ENCODE assay signal across 27 cellular contexts in the genomic region with DNA sequence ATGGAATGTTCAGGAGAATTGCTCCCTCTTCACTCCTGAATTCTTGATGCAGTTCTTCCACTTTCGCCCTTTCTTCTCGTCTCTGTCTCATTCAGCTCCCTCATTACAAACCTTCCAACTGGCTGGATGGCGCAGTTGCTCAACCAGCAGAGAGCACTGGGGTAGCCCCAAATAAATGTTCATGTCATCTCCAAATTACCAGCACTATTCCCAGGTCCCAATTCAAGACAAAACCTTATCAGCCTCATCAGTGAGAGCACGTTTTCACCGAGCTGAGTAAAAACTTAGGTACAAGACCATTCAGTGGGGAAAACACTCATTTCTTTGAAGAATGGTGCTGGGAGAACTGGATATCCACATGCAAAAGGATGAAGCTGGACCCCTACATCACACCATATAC.
"Had no signal": no experiment of that assay in that cellular context is flagged by ENCODE, and none has a peak within 500 bp of the region (broad histone marks: within the 10 kb centered on the region; RNA-seq: fewer than 3 reads in every experiment).

No MANE protein-coding gene starts in this region.

- ATAC-seq: stimulated activated effector memory CD8-positive, alpha-beta T cell treated with anti-CD3 and anti-CD28 coated beads, Interleukin-12 subunit alpha, Interleukin-12 subunit beta, amount 100 ng/mL, for 72 hours; stimulated activated memory B cell treated with anti-CD40 and anti-IgM and Interleukin-4, amounts not matched to agents 10 μg/mL and 1 μg/mL and 100 μg/mL, for 72 hours; stimulated activated naive B cell treated with anti-CD40 and anti-IgM and Interleukin-4, amounts not matched to agents 10 μg/mL and 1 μg/mL and 100 μg/mL, for 72 hours; stimulated activated naive CD8-positive, alpha-beta T cell treated with anti-CD3 and anti-CD28 coated beads, Interleukin-15, amount 100 ng/mL, for 72 hours; stimulated activated naive CD8-positive, alpha-beta T cell treated with anti-CD3 and anti-CD28 coated beads, Interleukin-15, Interleukin-2, amounts not matched to agents 100 U/mL and 50 U/mL, for 24 hours; upper lobe of right lung had no signal

- H3K4me3 ChIP-seq: stomach, suprapubic skin, testis, thoracic aorta, thyroid gland, tibial artery, tibial nerve, transverse colon, upper lobe of left lung, upper lobe of right lung, uterus, vagina had no signal

- DNase-seq: stimulated activated CD4-positive, alpha-beta T cell treated with anti-CD3 and anti-CD28 coated beads, Interleukin-2, amount 100 ng/mL, for 48 hours; stimulated activated CD4-positive, alpha-beta T cell treated with anti-CD3 and anti-CD28 coated beads, Interleukin-4, amount 100 ng/mL, for 1 hour; stimulated activated CD4-positive, alpha-beta T cell treated with anti-CD3 and anti-CD28 coated beads, Interleukin-4, amount 100 ng/mL, for 24 hours; stimulated activated CD4-positive, alpha-beta T cell treated with anti-CD3 and anti-CD28 coated beads, Interleukin-4, amount 100 ng/mL, for 4 hours; stimulated activated CD8-positive, alpha-beta memory T cell treated with anti-CD3 and anti-CD28 coated beads, Interleukin-4, amount 100 ng/mL, for 48 hours; stimulated activated naive B cell treated with anti-CD40 and anti-IgM and Interleukin-4, amounts not matched to agents 10 μg/mL and 1 μg/mL and 100 μg/mL, for 72 hours; stimulated activated naive CD4-positive, alpha-beta T cell; stimulated activated naive CD4-positive, alpha-beta T cell treated with Interleukin-2 at 50 U/mL for 16 hours; stimulated activated naive CD8-positive, alpha-beta T cell treated with anti-CD3 and anti-CD28 coated beads, Interleukin-15, amount 100 ng/mL, for 72 hours; stimulated activated naive CD8-positive, alpha-beta T cell treated with anti-CD3 and anti-CD28 coated beads, Interleukin-15, Interleukin-2, amounts not matched to agents 100 U/mL and 50 U/mL, for 24 hours; stomach; substantia nigra; testis; tibial artery; transverse colon; trophoblast cell; upper lobe of left lung; upper lobe of right lung; uterus had no signal

- H3K27ac ChIP-seq: stomach, suprapubic skin, testis, thoracic aorta, thyroid gland, tibial artery, tibial nerve, transverse colon, upper lobe of left lung, upper lobe of right lung, uterus, vagina had no signal

- H3K27me3 ChIP-seq: suprapubic skin, testis, thyroid gland, tibial nerve, transverse colon, upper lobe of left lung, upper lobe of right lung, uterus, vagina had no signal

- FAIRE-seq: urothelium cell line had no signal

- H3K36me3 ChIP-seq: stomach, suprapubic skin, thoracic aorta, thyroid gland, tibial artery, tibial nerve, transverse colon, upper lobe of left lung, upper lobe of right lung, uterus, vagina had no signal

- H3K9me3 ChIP-seq: stomach, suprapubic skin, testis, thoracic aorta, thyroid gland, tibial artery, tibial nerve, transverse colon, upper lobe of left lung, upper lobe of right lung, uterus, vagina had no signal

- H3K4me1 ChIP-seq: stomach, suprapubic skin, testis, tibial artery, tibial nerve, transverse colon, upper lobe of right lung, uterus, vagina had no signal
